20 cellular contexts compared by ENCODE assay signal in genomic region chr4:94889961-94890360, GRCh38.
DNase-seq lines count a peak whose midpoint lies in the region; ATAC-seq, FAIRE-seq and TF ChIP-seq lines count a peak whose summit lies in the region.
"Had no signal": no experiment of that assay in that cellular context is flagged by ENCODE, and none has a peak within 500 bp of the region (broad histone marks: within the 10 kb centered on the region; RNA-seq: fewer than 3 reads in every experiment).

No MANE protein-coding gene starts in this region.

- no peaks in the 10 kb centered on the region for H3K4me1 Mint-ChIP-seq in stimulated activated naive CD8-positive, alpha-beta T cell treated with anti-CD3 and anti-CD28 coated beads, Interleukin-15, amount 100 ng/mL, for 72 hours

- H3K36me3 ChIP-seq in HUES48 (ENCODE audit: control insufficient read depth, insufficient read depth, low read length) (no peaks in the 10 kb centered on the region), bronchial epithelial cell (ENCODE audit: control insufficient read depth, insufficient read depth, low read length) (no peaks in the 10 kb centered on the region), thoracic aorta (no peaks in the 10 kb centered on the region), gastrocnemius medialis (no peaks in the 10 kb centered on the region)
- H3K36me3 ChIP-seq: heart right ventricle, left lung had no signal

- no peak for TF ChIP-seq CTCF in bronchial epithelial cell (IDR thresholded peaks at IDR 0.05; ENCODE audit: insufficient read depth, low read length, severe bottlenecking)
- TF ChIP-seq CTCF in thoracic aorta (IDR thresholded peaks at IDR 0.05) = no peak
- no peak for TF ChIP-seq CTCF in gastrocnemius medialis (IDR thresholded peaks at IDR 0.05 in 4 of 5, conservative IDR thresholded peaks at IDR 0.05 in 1 of 5)

- peak overlapping the region; percentile 15; the same call in 1 of the 2 replicates for H3K9ac ChIP-seq in HUES48 (ENCODE audit: low read depth, low read length)

- H3K27ac Mint-ChIP-seq in stimulated activated naive CD8-positive, alpha-beta T cell treated with anti-CD3 and anti-CD28 coated beads, Interleukin-15, amount 100 ng/mL, for 72 hours = no peak overlapping the region
- H3K27ac Mint-ChIP-seq: activated naive CD8-positive, alpha-beta T cell; natural killer cell treated with Interleukin-12 subunit alpha and Interleukin-12 subunit beta and Interleukin-15 and Interleukin-18, amount 100 ng/mL, for 72 hours had no signal

- H3K27ac ChIP-seq in HUES48 (ENCODE audit: low read depth, low read length) = peak overlapping the region; percentile 71
- H3K27ac ChIP-seq in thoracic aorta = peak overlapping the region in 1 of 2 donors; percentile 24
- H3K27ac ChIP-seq in gastrocnemius medialis = no peak overlapping the region
- H3K27ac ChIP-seq: dorsolateral prefrontal cortex, heart right ventricle, left lung had no signal

- no peak for TF ChIP-seq POLR2A in gastrocnemius medialis (IDR thresholded peaks at IDR 0.05)

- DNase-seq in bronchial epithelial cell (ENCODE audit: low read depth) = peak; percentile 47
- peak; percentile 7 for DNase-seq in globus pallidus (ENCODE audit: low spot score)
- no peak for DNase-seq in thoracic aorta (ENCODE audit: low spot score)
- DNase-seq in gastrocnemius medialis = no peak
- no peak for DNase-seq in stimulated activated naive CD8-positive, alpha-beta T cell treated with anti-CD3 and anti-CD28 coated beads, Interleukin-15, amount 100 ng/mL, for 72 hours
- DNase-seq in activated gamma-delta T cell treated with Interleukin-2 at 50 U/mL for 16 hours = no peak
- DNase-seq in NCI-H2196 treated with DMSO at 0.1 percent for 48 hours (lab: John Stamatoyannopoulos, UW; ENCODE audit: unreplicated experiment) = no peak
- DNase-seq: activated CD8-positive, alpha-beta memory T cell treated with anti-CD3 and anti-CD28 coated beads, Interleukin-2, amount 50 U/mL, for 48 hours; dorsolateral prefrontal cortex; GDM1; heart right ventricle; left lung; NCI-H1048; NCI-H2227 treated with DMSO at 0.1 percent for 48 hours; substantia nigra had no signal

- in situ Hi-C loops in gastrocnemius medialis (cut with MboI; ENCODE audit: low sequenced_read_pairs in 4 of 4) = no loop called here

- H3K4me1 ChIP-seq in HUES48 (ENCODE audit: control insufficient read depth, insufficient read depth, low read length) = peaks cover 36% of the 10 kb centered on the region
- H3K4me1 ChIP-seq in thoracic aorta (ENCODE audit: control insufficient read depth in 1 of 2, low read depth in 2 of 2) = peaks cover 4 to 26% of the 10 kb centered on the region in 2 donors
- no peaks in the 10 kb centered on the region for H3K4me1 ChIP-seq in gastrocnemius medialis
- H3K4me1 ChIP-seq: heart right ventricle, left lung had no signal

- H3K9me3 Mint-ChIP-seq in stimulated activated naive CD8-positive, alpha-beta T cell treated with anti-CD3 and anti-CD28 coated beads, Interleukin-15, amount 100 ng/mL, for 72 hours = no peaks in the 10 kb centered on the region

- ATAC-seq in thoracic aorta (ENCODE audit: insufficient number of reproducible peaks, low FRiP score, low read depth) (no peak), gastrocnemius medialis (no peak)
- no peak for ATAC-seq in stimulated activated naive CD8-positive, alpha-beta T cell treated with anti-CD3 and anti-CD28 coated beads, Interleukin-15, amount 100 ng/mL, for 72 hours
- ATAC-seq: HCT116; heart right ventricle; left lung; natural killer cell treated with Interleukin-12 subunit alpha and Interleukin-12 subunit beta and Interleukin-15 and Interleukin-18, amount 100 ng/mL, for 72 hours had no signal

- intact Hi-C loops in gastrocnemius medialis (cut with DNase I; ENCODE audit: low total_unique reads) = no loop called here

- H3K4me3 ChIP-seq in HUES48 (ENCODE audit: low read depth, low read length) = no peak overlapping the region; the same call in 1 of the 2 replicates
- no peak overlapping the region for H3K4me3 ChIP-seq in bronchial epithelial cell (ENCODE audit: low read depth, low read length)
- peak overlapping the region; percentile 14 for H3K4me3 ChIP-seq in thoracic aorta
- H3K4me3 ChIP-seq in gastrocnemius medialis = no peak overlapping the region
- H3K4me3 ChIP-seq: dorsolateral prefrontal cortex, heart right ventricle, left lung had no signal

- H3K27me3 ChIP-seq in HUES48 (ENCODE audit: control insufficient read depth, insufficient read depth, low read length) = no peaks in the 10 kb centered on the region
- no peaks in the 10 kb centered on the region for H3K27me3 ChIP-seq in bronchial epithelial cell (ENCODE audit: control insufficient read depth, insufficient read depth, low read length)
- H3K27me3 ChIP-seq in thoracic aorta (replicated peaks; ENCODE audit: insufficient read depth) = no peaks in the 10 kb centered on the region
- no peaks in the 10 kb centered on the region for H3K27me3 ChIP-seq in gastrocnemius medialis
- H3K27me3 ChIP-seq: heart right ventricle, left lung had no signal

- FAIRE-seq in bronchial epithelial cell (lab: Jason Lieb, UNC) = no peak
- FAIRE-seq: GM18507 had no signal

- H3K27me3 Mint-ChIP-seq in stimulated activated naive CD8-positive, alpha-beta T cell treated with anti-CD3 and anti-CD28 coated beads, Interleukin-15, amount 100 ng/mL, for 72 hours = no peaks in the 10 kb centered on the region
- H3K27me3 Mint-ChIP-seq: activated naive CD8-positive, alpha-beta T cell had no signal

- H3K9me3 ChIP-seq in HUES48 (ENCODE audit: control insufficient read depth, insufficient read depth, low read length) = peaks cover 5% of the 10 kb centered on the region; the same call in 1 of the 2 replicates
- no peaks in the 10 kb centered on the region for H3K9me3 ChIP-seq in thoracic aorta
- H3K9me3 ChIP-seq in gastrocnemius medialis = no peaks in the 10 kb centered on the region

- H3K4me3 Mint-ChIP-seq in stimulated activated naive CD8-positive, alpha-beta T cell treated with anti-CD3 and anti-CD28 coated beads, Interleukin-15, amount 100 ng/mL, for 72 hours = no peak overlapping the region
- H3K4me3 Mint-ChIP-seq: activated naive CD8-positive, alpha-beta T cell; natural killer cell treated with Interleukin-12 subunit alpha and Interleukin-12 subunit beta and Interleukin-15 and Interleukin-18, amount 100 ng/mL, for 72 hours had no signal

Comparison
In these comparisons a context has a peak if more than half of its experiments do, and no peak if none do; other contexts are left out.
1. DNase-seq: peak in bronchial epithelial cell (single experiment) and globus pallidus (single experiment); none in thoracic aorta (single experiment), gastrocnemius medialis (0 of 2), stimulated activated naive CD8-positive, alpha-beta T cell treated with anti-CD3 and anti-CD28 coated beads, Interleukin-15, amount 100 ng/mL, for 72 hours (0 of 2), activated gamma-delta T cell treated with Interleukin-2 at 50 U/mL for 16 hours (single experiment) and NCI-H2196 treated with DMSO at 0.1 percent for 48 hours (single experiment).